Comparison of ENCODE assay signal across 4 cellular contexts in the genomic region with DNA sequence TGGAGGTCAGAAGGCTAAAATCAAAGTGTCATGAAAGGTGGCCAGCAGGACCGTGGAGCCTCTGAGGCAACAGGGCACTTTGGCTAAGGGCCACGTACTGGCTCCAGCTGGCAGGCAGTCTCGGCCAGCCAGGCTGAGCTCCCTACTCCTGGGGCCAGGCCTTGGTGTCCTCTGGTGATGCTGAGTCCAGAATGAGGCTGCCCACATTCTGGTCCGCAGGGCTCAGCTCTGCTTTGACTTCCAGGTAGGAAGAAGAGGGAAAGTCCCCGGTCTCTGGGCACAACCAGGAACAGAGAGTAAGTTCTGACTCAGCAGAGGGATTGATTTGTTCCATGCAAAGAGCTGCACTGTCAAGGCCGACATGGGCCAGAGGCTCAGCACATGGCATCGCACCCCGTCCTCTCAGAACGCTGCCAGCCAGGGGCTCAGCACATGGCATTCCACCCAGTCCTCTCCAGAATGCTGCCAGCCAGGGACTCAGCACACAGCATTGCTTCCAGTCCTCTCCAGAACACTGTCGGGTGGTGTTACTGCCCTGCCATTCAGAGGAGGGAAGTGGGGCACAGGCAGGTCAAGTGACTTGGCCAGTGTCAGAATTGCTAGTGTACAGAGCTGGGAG. TPM values are rescaled to one million over a fixed set of nuclear protein-coding genes. Genes with fewer than 3 reads are reported as not detected.
"Had no signal": no experiment of that assay in that cellular context is flagged by ENCODE, and none has a peak within 500 bp of the region (broad histone marks: within the 10 kb centered on the region; RNA-seq: fewer than 3 reads in every experiment).

No MANE protein-coding gene starts in this region.

RNA-seq across cellular contexts. Expression of a gene that starts 2.5 kb away (rescaled TPM):
- total RNA-seq: activated B cell treated with CpG ODN at 0.5 μM for 24 hours; activated naive CD4-positive, alpha-beta T cell treated with anti-CD3 and anti-CD28 coated beads, Interleukin-2, amount 50 U/mL, for 72 hours; activated T-helper 1 cell treated with anti-CD3 and anti-CD28 coated beads, Interleukin-12 subunit alpha, Interleukin-12 subunit beta, Interleukin-2, Interleukin-4 antibody, amounts not matched to agents 30 ng/mL and 10 ng/mL and 1 ng/mL, durations not matched to agents 14 hours and 24 hours and 36 hours; RPMI7951 had no signal
